20 cellular contexts compared by ENCODE assay signal in the genomic region with DNA sequence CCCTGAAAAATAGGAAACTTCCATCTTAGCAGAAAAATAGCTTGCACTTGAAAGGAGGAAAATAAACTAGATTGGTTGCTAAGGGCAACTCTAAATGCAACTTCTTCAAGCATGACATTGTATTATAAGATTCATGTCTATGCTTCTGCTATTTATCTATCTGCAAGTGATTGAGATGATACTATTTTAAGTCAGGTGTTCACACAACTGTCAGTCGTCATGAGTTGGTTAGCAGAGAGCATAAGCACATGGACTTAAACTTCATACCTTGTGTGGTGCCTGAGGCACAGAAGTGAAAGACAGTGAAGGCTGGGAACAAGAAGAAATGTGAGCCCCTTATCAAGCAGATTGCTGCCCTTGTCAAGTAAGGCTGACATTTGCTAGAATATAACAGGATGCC.
"Had no signal": no experiment of that assay in that cellular context is flagged by ENCODE, and none has a peak within 500 bp of the region (broad histone marks: within the 10 kb centered on the region; RNA-seq: fewer than 3 reads in every experiment).

No MANE protein-coding gene starts in this region.

- DNase-seq: IMR-90, Kasumi-1, KG1, MM.1S, NCI-H1048, NCI-H1105, NCI-H1436 treated with DMSO at 0.1 percent for 48 hours, NCI-H1694, NCI-H187 treated with DMSO at 0.1 percent for 48 hours, NCI-H2029 treated with DMSO at 0.1 percent for 48 hours, NCI-H2171, NCI-H226, NCI-H446, NCI-H510A, NCI-H524 treated with DMSO at 0.1 percent for 48 hours, SHP77, T-helper 1 cell had no signal

- FAIRE-seq: HepG2 had no signal

- ATAC-seq: HepG2, SK-N-SH treated with all-trans-retinoic acid at 6 μM for 48 hours had no signal

- H3K27ac ChIP-seq: RWPE1 had no signal
